20 cellular contexts compared by ENCODE assay signal in genomic region chr5:170416526-170416925, GRCh38. TPM values are rescaled to one million over a fixed set of nuclear protein-coding genes. Genes with fewer than 3 reads are reported as not detected.
"Had no signal": no experiment of that assay in that cellular context is flagged by ENCODE, and none has a peak within 500 bp of the region (broad histone marks: within the 10 kb centered on the region; RNA-seq: fewer than 3 reads in every experiment).

No MANE protein-coding gene starts in this region.

- H3K27me3 ChIP-seq: dorsolateral prefrontal cortex, suprapubic skin, thyroid gland had no signal

- FAIRE-seq: frontal cortex, islet of Langerhans, small intestine, urothelium cell line had no signal

- ATAC-seq: heart right ventricle; naive thymus-derived CD8-positive, alpha-beta T cell; right cardiac atrium; stimulated activated naive CD8-positive, alpha-beta T cell treated with anti-CD3 and anti-CD28 coated beads, Interleukin-15, Interleukin-2, amounts not matched to agents 100 U/mL and 50 U/mL, for 24 hours had no signal

- H3K27ac Mint-ChIP-seq: type B pancreatic cell had no signal

- H3K4me3 ChIP-seq: dorsolateral prefrontal cortex, heart right ventricle, suprapubic skin, thyroid gland had no signal

- H3K9me3 ChIP-seq: heart right ventricle, suprapubic skin, thyroid gland had no signal

- H3K27ac ChIP-seq: dorsolateral prefrontal cortex, suprapubic skin, thyroid gland had no signal

- H3K27me3 Mint-ChIP-seq: naive thymus-derived CD8-positive, alpha-beta T cell had no signal

- H3K36me3 ChIP-seq: heart right ventricle, suprapubic skin, thyroid gland had no signal

- H3K4me1 ChIP-seq: thyroid gland had no signal

- H3K36me3 Mint-ChIP-seq: naive thymus-derived CD8-positive, alpha-beta T cell; type B pancreatic cell had no signal

- H3K9me3 Mint-ChIP-seq: naive thymus-derived CD8-positive, alpha-beta T cell; type B pancreatic cell had no signal

- H3K4me3 Mint-ChIP-seq: type B pancreatic cell had no signal

- DNase-seq: cortex of kidney; dorsolateral prefrontal cortex; effector CD8-positive, alpha-beta T cell; heart right ventricle; hypothalamus; kidney glomerular epithelial cell; right cardiac atrium; small intestine; stimulated activated CD4-positive, alpha-beta T cell treated with anti-CD3 and anti-CD28 coated beads, Interleukin-12 subunit alpha, Interleukin-12 subunit beta, amount 100 ng/mL, for 4 hours; stimulated activated naive CD8-positive, alpha-beta T cell treated with anti-CD3 and anti-CD28 coated beads, Interleukin-15, Interleukin-2, amounts not matched to agents 100 U/mL and 50 U/mL, for 24 hours; thyroid gland had no signal

RNA-seq across cellular contexts. Expression of gene KCNMB1, which starts 27.4 kb away (rescaled TPM):
- total RNA-seq: glomerular endothelial cell; lung microvascular endothelial cell; naive thymus-derived CD8-positive, alpha-beta T cell had no signal
- polyA plus RNA-seq: neural cell had no signal
